Comparison of ENCODE assay signal across 28 cellular contexts in the genomic region with DNA sequence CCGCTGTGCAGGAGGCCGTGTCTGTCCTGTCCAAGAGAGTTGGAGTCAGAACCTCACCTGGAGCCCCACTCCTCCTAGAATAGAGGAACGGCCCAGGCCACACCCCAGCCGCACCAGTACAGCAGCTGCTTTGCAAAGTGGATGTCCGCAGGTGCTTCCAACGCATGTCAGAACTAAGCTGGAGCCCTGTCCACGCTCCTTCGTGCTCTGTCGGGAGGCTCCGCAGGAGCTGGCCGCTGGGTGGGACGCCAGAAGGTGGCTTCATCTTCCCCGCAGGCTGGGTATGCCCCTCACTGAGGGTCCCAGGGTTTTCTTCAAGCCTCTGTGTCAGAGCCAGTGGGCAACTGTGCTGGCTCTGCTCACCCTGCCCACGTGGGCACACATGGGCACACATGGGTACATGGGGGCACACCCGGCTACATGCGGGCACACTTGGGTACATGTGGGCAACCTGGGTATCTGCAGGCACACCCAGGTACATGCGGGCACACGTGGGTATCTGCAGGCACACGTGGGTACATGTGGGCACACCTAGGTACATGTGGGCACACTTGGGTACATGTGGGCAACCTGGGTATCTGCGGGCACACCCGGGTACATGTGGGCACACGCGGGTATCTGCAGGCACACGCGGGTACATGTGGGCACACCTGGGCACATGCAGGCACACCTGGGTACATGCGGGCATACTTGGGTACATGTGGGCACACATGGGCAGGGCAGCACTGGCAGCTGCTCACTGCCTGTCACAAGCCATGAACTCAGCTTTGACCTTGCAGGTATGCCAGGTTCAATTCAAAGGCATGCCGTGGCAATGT.
A peak's percentile ranks its signal among the peaks of the same experiment; 100 is the strongest.
DNase-seq lines count a peak whose midpoint lies in the region; ATAC-seq and TF ChIP-seq lines count a peak whose summit lies in the region.
"Had no signal": no experiment of that assay in that cellular context is flagged by ENCODE, and none has a peak within 500 bp of the region (broad histone marks: within the 10 kb centered on the region; RNA-seq: fewer than 3 reads in every experiment).

No MANE protein-coding gene starts in this region.

- 93% methylated on average over 27 of the region's 27 CpGs for WGBS in right cardiac atrium

- H3K4me3 Mint-ChIP-seq in glutamatergic neuron (ENCODE audit: unreplicated experiment), result no peak overlapping the region
- H3K4me3 Mint-ChIP-seq in activated T-cell treated with anti-CD3 and anti-CD28 coated beads, Interleukin-2, amount 50 U/mL, for 4 hours, result no peak overlapping the region
- H3K4me3 Mint-ChIP-seq: activated naive CD4-positive, alpha-beta T cell treated with anti-CD3 and anti-CD28 coated beads for 36 hours; activated T-cell treated with anti-CD3 and anti-CD28 coated beads, Interleukin-2, amount 50 U/mL, for 24 hours; GM23338; stimulated activated naive CD8-positive, alpha-beta T cell treated with anti-CD3 and anti-CD28 coated beads, Interleukin-15, Interleukin-2, amounts not matched to agents 100 ng/mL and 50 ng/mL, for 24 hours had no signal

- DNase-seq in right cardiac atrium (peak in 2 of 3 donors; percentile 34 to 48), left cardiac atrium (no peak), glutamatergic neuron (peak; percentile 9), posterior vena cava (ENCODE audit: low spot score) (peak; percentile 58), occipital lobe (lab: John Stamatoyannopoulos, UW) (no peak), DMS114 treated with DMSO at 0.1 percent for 48 hours (lab: John Stamatoyannopoulos, UW; ENCODE audit: unreplicated experiment) (no peak)
- DNase-seq in activated T-cell treated with anti-CD3 and anti-CD28 coated beads, Interleukin-2, amount 50 U/mL, for 4 hours, result no peak
- DNase-seq: activated naive CD4-positive, alpha-beta T cell treated with anti-CD3 and anti-CD28 coated beads for 36 hours; activated T-cell treated with anti-CD3 and anti-CD28 coated beads, Interleukin-2, amount 50 U/mL, for 24 hours; amygdala; BE2C; cortex of kidney; hypothalamus; KBM-7; MM.1S; NCI-H1436; NCI-H2107; NCI-H510A treated with DMSO at 0.1 percent for 48 hours; NK-92 treated with Interleukin-12 subunit alpha and Interleukin-12 subunit beta, amount 100 ng/mL, for 24 hours; nucleus accumbens; stimulated activated CD4-positive, alpha-beta T cell treated with anti-CD3 and anti-CD28 coated beads, Interleukin-4, amount 100 ng/mL, for 1 hour; transverse colon had no signal

- TF ChIP-seq CTCF in glutamatergic neuron (IDR thresholded peaks at IDR 0.05; ENCODE audit: partially characterized antibody, unreplicated experiment), result no peak

- H3K4me1 Mint-ChIP-seq in glutamatergic neuron (ENCODE audit: low read depth, unreplicated experiment), result no peaks in the 10 kb centered on the region
- H3K4me1 Mint-ChIP-seq in activated T-cell treated with anti-CD3 and anti-CD28 coated beads, Interleukin-2, amount 50 U/mL, for 4 hours (ENCODE audit: low read depth), result no peaks in the 10 kb centered on the region

- ATAC-seq in right cardiac atrium, result no peak
- ATAC-seq in left cardiac atrium, result no peak
- ATAC-seq in activated T-cell treated with anti-CD3 and anti-CD28 coated beads, Interleukin-2, amount 50 U/mL, for 4 hours, result no peak
- no peak for ATAC-seq in GM18907 (IDR thresholded peaks at IDR 0.05; ENCODE audit: unreplicated experiment)
- ATAC-seq: gastroesophageal sphincter, GM23338 had no signal

- H3K27ac ChIP-seq in right cardiac atrium (ENCODE audit: low read length), result no peak overlapping the region
- H3K27ac ChIP-seq: breast epithelium, gastroesophageal sphincter, transverse colon had no signal

- peaks cover 4% of the 10 kb centered on the region for H3K9me3 Mint-ChIP-seq in glutamatergic neuron (ENCODE audit: unreplicated experiment)
- H3K9me3 Mint-ChIP-seq in activated T-cell treated with anti-CD3 and anti-CD28 coated beads, Interleukin-2, amount 50 U/mL, for 4 hours, result no peaks in the 10 kb centered on the region
- H3K9me3 Mint-ChIP-seq: activated naive CD4-positive, alpha-beta T cell treated with anti-CD3 and anti-CD28 coated beads for 36 hours; activated T-cell treated with anti-CD3 and anti-CD28 coated beads, Interleukin-2, amount 50 U/mL, for 24 hours; GM23338; stimulated activated naive CD8-positive, alpha-beta T cell treated with anti-CD3 and anti-CD28 coated beads, Interleukin-15, Interleukin-2, amounts not matched to agents 100 ng/mL and 50 ng/mL, for 24 hours had no signal

- no peaks in the 10 kb centered on the region for H3K9me3 ChIP-seq in right cardiac atrium (ENCODE audit: control insufficient read depth, low read length)
- H3K9me3 ChIP-seq: BE2C, breast epithelium, gastroesophageal sphincter, transverse colon had no signal

- no peak overlapping the region for H3K4me3 ChIP-seq in right cardiac atrium (ENCODE audit: low read length)
- H3K4me3 ChIP-seq: breast epithelium, gastroesophageal sphincter, GM23338, lung, transverse colon had no signal

- no peaks in the 10 kb centered on the region for H3K36me3 Mint-ChIP-seq in glutamatergic neuron (ENCODE audit: unreplicated experiment)
- no peaks in the 10 kb centered on the region for H3K36me3 Mint-ChIP-seq in activated T-cell treated with anti-CD3 and anti-CD28 coated beads, Interleukin-2, amount 50 U/mL, for 4 hours (ENCODE audit: insufficient read depth)

- intact Hi-C loops in right cardiac atrium (cut with DNase I) (no loop called here), left cardiac atrium (cut with DNase I) (no loop called here), posterior vena cava (cut with DNase I) (no loop called here)

- no peaks in the 10 kb centered on the region for H3K27me3 ChIP-seq in right cardiac atrium (ENCODE audit: control insufficient read depth, insufficient read depth)
- H3K27me3 ChIP-seq: BE2C, transverse colon had no signal

- no peaks in the 10 kb centered on the region for H3K4me1 ChIP-seq in right cardiac atrium (ENCODE audit: control insufficient read depth, insufficient read depth, low read length)
- H3K4me1 ChIP-seq: BE2C, breast epithelium, transverse colon had no signal

- H3K27me3 Mint-ChIP-seq in glutamatergic neuron (ENCODE audit: unreplicated experiment), result peaks cover 2% of the 10 kb centered on the region
- H3K27me3 Mint-ChIP-seq in activated T-cell treated with anti-CD3 and anti-CD28 coated beads, Interleukin-2, amount 50 U/mL, for 4 hours (ENCODE audit: low read depth), result peaks cover 5% of the 10 kb centered on the region
- H3K27me3 Mint-ChIP-seq: stimulated activated naive CD8-positive, alpha-beta T cell treated with anti-CD3 and anti-CD28 coated beads, Interleukin-15, Interleukin-2, amounts not matched to agents 100 ng/mL and 50 ng/mL, for 24 hours had no signal

- H3K27ac Mint-ChIP-seq in glutamatergic neuron (ENCODE audit: unreplicated experiment), result no peak overlapping the region
- H3K27ac Mint-ChIP-seq: activated naive CD4-positive, alpha-beta T cell treated with anti-CD3 and anti-CD28 coated beads for 36 hours; activated T-cell treated with anti-CD3 and anti-CD28 coated beads, Interleukin-2, amount 50 U/mL, for 24 hours; GM23338; stimulated activated naive CD8-positive, alpha-beta T cell treated with anti-CD3 and anti-CD28 coated beads, Interleukin-15, Interleukin-2, amounts not matched to agents 100 ng/mL and 50 ng/mL, for 24 hours had no signal

Comparison
In these comparisons a context has a peak if more than half of its experiments do, and no peak if none do; other contexts are left out.
1. DNase-seq: peak in right cardiac atrium (2 of 3), glutamatergic neuron (single experiment) and posterior vena cava (single experiment); none in left cardiac atrium (single experiment), activated T-cell treated with anti-CD3 and anti-CD28 coated beads, Interleukin-2, amount 50 U/mL, for 4 hours (single experiment), occipital lobe (single experiment) and DMS114 treated with DMSO at 0.1 percent for 48 hours (single experiment).